17 cellular contexts compared by ENCODE assay signal in genomic region chr15:40414816-40415215, GRCh38.
"Had no signal": no experiment of that assay in that cellular context is flagged by ENCODE, and none has a peak within 500 bp of the region (broad histone marks: within the 10 kb centered on the region; RNA-seq: fewer than 3 reads in every experiment).

No MANE protein-coding gene starts in this region.

- H3K4me3 Mint-ChIP-seq: memory B cell had no signal

- H3K9me3 Mint-ChIP-seq: memory B cell had no signal

- H3K4me3 ChIP-seq: coronary artery, dorsolateral prefrontal cortex, esophagus muscularis mucosa, gastroesophageal sphincter, heart right ventricle, left lung, lower lobe of right lung had no signal

- DNase-seq: dermis blood vessel endothelial cell; dorsolateral prefrontal cortex; effector CD4-positive, alpha-beta T cell; effector memory CD4-positive, alpha-beta T cell; foreskin keratinocyte; heart right ventricle; hippocampal formation; left cardiac atrium; left lung; left ventricle myocardium superior; lower lobe of right lung; mesendoderm; midbrain had no signal

- H3K27me3 Mint-ChIP-seq: memory B cell had no signal

- H3K27ac ChIP-seq: coronary artery, dorsolateral prefrontal cortex, esophagus muscularis mucosa, foreskin keratinocyte, gastroesophageal sphincter, heart right ventricle, left lung, lower lobe of right lung had no signal

- H3K4me1 Mint-ChIP-seq: memory B cell had no signal

- H3K9me3 ChIP-seq: esophagus muscularis mucosa, gastroesophageal sphincter, heart right ventricle, left lung, lower lobe of right lung had no signal

- ATAC-seq: foreskin keratinocyte, gastroesophageal sphincter, heart right ventricle, left cardiac atrium, left lung, left ventricle myocardium superior, lower lobe of right lung had no signal

- H3K27ac Mint-ChIP-seq: memory B cell had no signal

- H3K4me1 ChIP-seq: foreskin keratinocyte, left lung had no signal

- H3K27me3 ChIP-seq: dorsolateral prefrontal cortex, esophagus muscularis mucosa, foreskin keratinocyte, gastroesophageal sphincter, heart right ventricle, left lung had no signal
